8 cellular contexts compared by ENCODE assay signal in genomic region chr17:20896153-20896649, GRCh38.
DNase-seq lines count a peak whose midpoint lies in the region; ATAC-seq and TF ChIP-seq lines count a peak whose summit lies in the region.

No MANE protein-coding gene starts in this region.

- no peaks in the 10 kb centered on the region for H3K9me3 Mint-ChIP-seq in activated T-helper 17 cell treated with anti-CD3 and anti-CD28 coated beads, Interleukin-2, amount 50 U/mL, for 72 hours
- no peaks in the 10 kb centered on the region for H3K9me3 Mint-ChIP-seq in effector memory CD8-positive, alpha-beta T cell
- H3K9me3 Mint-ChIP-seq in glutamatergic neuron (ENCODE audit: unreplicated experiment): no peaks in the 10 kb centered on the region

- peak; percentile 24 for ATAC-seq in activated T-helper 17 cell treated with anti-CD3 and anti-CD28 coated beads, Interleukin-2, amount 50 U/mL, for 72 hours (replicated peaks)
- ATAC-seq in left ventricle myocardium superior (peak; percentile 65), HG02759 (IDR thresholded peaks at IDR 0.05; ENCODE audit: unreplicated experiment) (no peak)
- ATAC-seq in effector memory CD8-positive, alpha-beta T cell (replicated peaks): no peak

- DNase-seq in HT-29 (ENCODE audit: low spot score) (peak; percentile 3), left ventricle myocardium superior (peak; percentile 45), glutamatergic neuron (no peak), DMS53 (lab: John Stamatoyannopoulos, UW) (no peak)
- DNase-seq in stimulated activated CD4-positive, alpha-beta T cell treated with anti-CD3 and anti-CD28 coated beads, TNF-alpha, amount 100 ng/mL, for 48 hours (ENCODE audit: low read depth in 3 of 3): peak in 2 of 3 donors; percentile 20 to 26
- DNase-seq in effector memory CD8-positive, alpha-beta T cell: no peak

- no peaks in the 10 kb centered on the region for H3K4me1 Mint-ChIP-seq in activated T-helper 17 cell treated with anti-CD3 and anti-CD28 coated beads, Interleukin-2, amount 50 U/mL, for 72 hours
- H3K4me1 Mint-ChIP-seq in effector memory CD8-positive, alpha-beta T cell (ENCODE audit: low read depth in 2 of 2): no peaks in the 10 kb centered on the region
- H3K4me1 Mint-ChIP-seq in glutamatergic neuron (ENCODE audit: low read depth, unreplicated experiment): peaks cover 1% of the 10 kb centered on the region

- intact Hi-C loops in left ventricle myocardium superior (cut with micrococcal nuclease): no loop called here

- H3K27ac Mint-ChIP-seq in activated T-helper 17 cell treated with anti-CD3 and anti-CD28 coated beads, Interleukin-2, amount 50 U/mL, for 72 hours: no peak overlapping the region
- H3K27ac Mint-ChIP-seq in effector memory CD8-positive, alpha-beta T cell: no peak overlapping the region
- H3K27ac Mint-ChIP-seq in glutamatergic neuron (ENCODE audit: unreplicated experiment): no peak overlapping the region

- no peaks in the 10 kb centered on the region for H3K36me3 Mint-ChIP-seq in activated T-helper 17 cell treated with anti-CD3 and anti-CD28 coated beads, Interleukin-2, amount 50 U/mL, for 72 hours (ENCODE audit: low read depth)
- H3K36me3 Mint-ChIP-seq in effector memory CD8-positive, alpha-beta T cell (ENCODE audit: insufficient read depth): peaks cover 2% of the 10 kb centered on the region
- no peaks in the 10 kb centered on the region for H3K36me3 Mint-ChIP-seq in glutamatergic neuron (ENCODE audit: unreplicated experiment)

- no peak for TF ChIP-seq CTCF in glutamatergic neuron (IDR thresholded peaks at IDR 0.05; ENCODE audit: partially characterized antibody, unreplicated experiment)

- no peak overlapping the region for H3K4me3 Mint-ChIP-seq in activated T-helper 17 cell treated with anti-CD3 and anti-CD28 coated beads, Interleukin-2, amount 50 U/mL, for 72 hours
- no peak overlapping the region for H3K4me3 Mint-ChIP-seq in effector memory CD8-positive, alpha-beta T cell
- no peak overlapping the region for H3K4me3 Mint-ChIP-seq in glutamatergic neuron (ENCODE audit: unreplicated experiment)

- H3K27me3 Mint-ChIP-seq in activated T-helper 17 cell treated with anti-CD3 and anti-CD28 coated beads, Interleukin-2, amount 50 U/mL, for 72 hours: peaks cover 7% of the 10 kb centered on the region
- peaks cover 14 to 21% of the 10 kb centered on the region in 2 donors for H3K27me3 Mint-ChIP-seq in effector memory CD8-positive, alpha-beta T cell
- H3K27me3 Mint-ChIP-seq in glutamatergic neuron (ENCODE audit: unreplicated experiment): peaks cover 3% of the 10 kb centered on the region

Comparison
In these comparisons a context has a peak if more than half of its experiments do, and no peak if none do; other contexts are left out.
1. DNase-seq: peak in HT-29 (single experiment), left ventricle myocardium superior (single experiment) and stimulated activated CD4-positive, alpha-beta T cell treated with anti-CD3 and anti-CD28 coated beads, TNF-alpha, amount 100 ng/mL, for 48 hours (2 of 3); none in effector memory CD8-positive, alpha-beta T cell (0 of 3), glutamatergic neuron (single experiment) and DMS53 (single experiment).
2. ATAC-seq: peak in activated T-helper 17 cell treated with anti-CD3 and anti-CD28 coated beads, Interleukin-2, amount 50 U/mL, for 72 hours (single experiment) and left ventricle myocardium superior (single experiment); none in effector memory CD8-positive, alpha-beta T cell (single experiment) and HG02759 (single experiment).